Comparison of ENCODE assay signal across 8 cellular contexts in genomic region chr5:177891547-177892356, GRCh38.
DNase-seq lines count a peak whose midpoint lies in the region; ATAC-seq, FAIRE-seq and TF ChIP-seq lines count a peak whose summit lies in the region.
"Not testable (repeated sequence)": the region's sequence is repeated elsewhere in the genome, so short reads cannot be mapped to it uniquely, and the experiment has no call there.

No MANE protein-coding gene starts in this region.

- not testable (repeated sequence) for H3K4me3 ChIP-seq in Panc1 (ENCODE audit: low read depth in 2 of 2, low read length in 2 of 2); lower lobe of right lung

- not testable (repeated sequence) for BruUV-seq in Panc1 (replicated peaks; lab: Mats Ljungman, UMichigan)

- not testable (repeated sequence) for DNase-seq in GM10248 (ENCODE audit: extremely low spot score); Panc1 (ENCODE audit: low read depth, low spot score); lower lobe of right lung
- DNase-seq in activated T-helper 1 cell treated with Interleukin-2 at 50 U/mL for 16 hours (ENCODE audit: low read depth), result peak; percentile 14
- DNase-seq in stimulated activated CD4-positive, alpha-beta T cell treated with anti-CD3 and anti-CD28 coated beads, Interleukin-4, amount 100 ng/mL, for 24 hours, result peak; percentile 42

- not testable (repeated sequence) for H3K27ac ChIP-seq in Panc1 (ENCODE audit: low read length); lower lobe of right lung

- FAIRE-seq in endometrium (lab: Jason Lieb, UNC), result peak; percentile 77

- CTCF ChIA-PET in GM10248 (lab: Yijun Ruan, JAX), result interaction anchor here (1.1 kb wide), 1 partner anchor 169 kb away, joined by 9 read pairs; no protein-coding TSS in a partner anchor
- CTCF ChIA-PET in Panc1 (lab: Charles Lee), result not testable (repeated sequence)

- TF ChIP-seq CTCF in GM10248 (IDR thresholded peaks at IDR 0.05; ENCODE audit: control extremely low read depth, extremely low read depth, low read depth, missing control alignments), result peak; percentile 40
- not testable (repeated sequence) for TF ChIP-seq CTCF in Panc1 (IDR thresholded peaks at IDR 0.05)
- peak; percentile 39 for TF ChIP-seq CTCF in lower lobe of right lung (IDR thresholded peaks at IDR 0.05)

- not testable (repeated sequence) for H3K27me3 ChIP-seq in Panc1 (ENCODE audit: control insufficient read depth, insufficient read depth, low read length); lower lobe of right lung (ENCODE audit: low read depth)

- peak; percentile 43 for ATAC-seq in GM19468 (IDR thresholded peaks at IDR 0.05; ENCODE audit: extremely low read depth, unreplicated experiment)
- peak; percentile 83 for ATAC-seq in HG02973 (IDR thresholded peaks at IDR 0.05; ENCODE audit: unreplicated experiment)
- ATAC-seq in Panc1, result peak; percentile 98
- peak; percentile 89 to 93 for ATAC-seq in lower lobe of right lung

- POLR2A ChIA-PET in GM10248 (lab: Yijun Ruan, JAX); Panc1 (lab: Charles Lee): not testable (repeated sequence)

- in situ Hi-C loops in Panc1 (cut with HindIII; ENCODE audit: low pct_unique_long_range_greater_than_20kb, low sequenced_read_pairs), result not testable (repeated sequence)

- H3K36me3 ChIP-seq in Panc1 (ENCODE audit: control insufficient read depth, insufficient read depth, low read length); lower lobe of right lung: not testable (repeated sequence)

- intact Hi-C loops in Panc1 (cut with micrococcal nuclease; ENCODE audit: unreplicated experiment); lower lobe of right lung (cut with DNase I): not testable (repeated sequence)

- not testable (repeated sequence) for H3K4me1 ChIP-seq in Panc1 (ENCODE audit: control insufficient read depth, insufficient read depth, low read length); lower lobe of right lung

- not testable (repeated sequence) for H3K9me3 ChIP-seq in Panc1 (ENCODE audit: control insufficient read depth, insufficient read depth, low read depth, low read length); lower lobe of right lung

Comparison
In these comparisons a context has a peak if more than half of its experiments do, and no peak if none do; other contexts are left out.
1. ATAC-seq: peak in every context shown above with its lines; median percentile 98 in Panc1; 91 in lower lobe of right lung; 83 in HG02973; 43 in GM19468.